8 cellular contexts compared by ENCODE assay signal in the genomic region with DNA sequence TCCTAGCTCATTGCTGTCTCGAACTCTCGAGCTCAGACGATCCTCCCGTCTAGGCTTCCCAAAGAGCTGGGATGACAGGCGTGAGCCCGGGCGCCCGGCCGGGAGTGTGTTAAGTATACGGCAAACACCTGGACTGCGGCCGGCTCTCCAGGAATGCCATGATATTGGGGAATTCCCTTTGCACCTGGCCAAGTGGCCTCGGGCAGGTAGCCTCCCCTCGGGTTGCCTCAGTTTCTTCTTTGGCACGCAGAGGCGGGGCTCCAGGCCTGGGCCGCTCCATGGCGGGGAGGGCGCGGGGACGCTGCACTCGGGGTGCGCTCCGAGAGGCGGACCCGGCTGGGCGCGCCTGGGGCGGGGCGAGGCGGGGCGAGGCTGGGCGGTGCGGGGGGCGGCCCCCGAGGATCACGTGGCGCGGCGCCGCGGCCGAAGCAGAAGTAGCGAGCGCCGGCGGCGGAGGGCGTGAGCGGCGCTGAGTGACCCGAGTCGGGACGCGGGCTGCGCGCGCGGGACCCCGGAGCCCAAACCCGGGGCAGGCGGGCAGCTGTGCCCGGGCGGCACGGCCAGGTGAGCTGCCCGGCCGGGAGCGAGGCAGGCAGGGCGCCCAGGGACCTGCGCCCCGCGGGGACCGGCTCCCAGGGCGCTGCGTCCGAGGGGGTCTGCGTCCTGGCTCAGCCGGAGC. TPM values are rescaled to one million over a fixed set of nuclear protein-coding genes. Genes with fewer than 3 reads are reported as not detected.
A peak's percentile ranks its signal among the peaks of the same experiment; 100 is the strongest.
DNase-seq lines count a peak whose midpoint lies in the region; ATAC-seq, FAIRE-seq and TF ChIP-seq lines count a peak whose summit lies in the region.

Gene PLCG2, plus strand, starts transcription at position 431 of the 679 bp plus-strand sequence. CDS start 6,699 bp downstream, outside the sequence.

- peaks cover 48% of the 10 kb centered on the region for H3K79me2 ChIP-seq in GM12878 (ENCODE audit: control insufficient read depth, insufficient read depth, low read length)

- H4K20me1 ChIP-seq in GM12878 (ENCODE audit: control insufficient read depth, insufficient read depth), result peaks cover 4% of the 10 kb centered on the region; the same call in 1 of the 2 replicates

- TF ChIP-seq POLR2A in GM12878 (IDR thresholded peaks at IDR 0.05; ENCODE audit: low read depth, low read length), result peak; percentile 83

- H3K4me1 ChIP-seq in GM12878 (ENCODE audit: control insufficient read depth, insufficient read depth, low read length), result peaks cover 28% of the 10 kb centered on the region

- RAD21 ChIA-PET in GM12878 (lab: Charles Lee; ENCODE audit: unreplicated experiment), result interaction anchor here (0.7 to 9.5 kb wide), 17 partner anchors 8 to 96 kb away, joined by 3 to 74 read pairs (median 6); no protein-coding TSS in a partner anchor

- no peak for TF ChIP-seq RAD21 in GM12878 (IDR thresholded peaks at IDR 0.05; ENCODE audit: insufficient read depth, low read depth, low read length)

- POLR2A ChIA-PET in GM12878 (lab: Charles Lee), result interaction anchor here (0.6 to 5.5 kb wide), 13 partner anchors 26 to 96 kb away, joined by 3 to 46 read pairs (median 4); no protein-coding TSS in a partner anchor

- peak within 1 kb of the TSS; percentile 95 to 99 (median 98) for H3K4me3 Mint-ChIP-seq in IgD-negative memory B cell

- peaks cover 2% of the 10 kb centered on the region for H3K36me3 Mint-ChIP-seq in IgD-negative memory B cell

- WGBS in GM12878 (ENCODE audit: insufficient coverage, insufficient replicate concordance, low lambda C conversion rate, missing lambda C conversion rate), result 1% methylated on average over 61 of the region's 78 CpGs

- ATAC-seq in GM21619 (IDR thresholded peaks at IDR 0.05; ENCODE audit: unreplicated experiment) (peak; percentile 79), GM12878 (peak; percentile 83)

- H2AFZ ChIP-seq in GM12878 (ENCODE audit: control insufficient read depth, low read depth, low read length), result peak within 1 kb of the TSS; percentile 91

- no peak for DNase-seq in G401 (ENCODE audit: low spot score)
- DNase-seq in T-helper 22 cell (ENCODE audit: low read depth), result peak; percentile 44
- no peak for DNase-seq in GM12878 (ENCODE audit: low read depth, low spot score)
- DNase-seq in iPS-NIHi7 (ENCODE audit: extremely low spot score), result peak; percentile 90
- DNase-seq in stimulated activated CD4-positive, alpha-beta T cell treated with anti-CD3 and anti-CD28 coated beads, Interleukin-12 subunit alpha, Interleukin-12 subunit beta, amount 100 ng/mL, for 48 hours (ENCODE audit: low read depth in 2 of 3, low spot score in 1 of 3), result peak; percentile 15 to 67 (median 60)
- no peak for DNase-seq in cerebellar cortex (ENCODE audit: low spot score)

- peak within 1 kb of the TSS; percentile 99 for H3K4me3 ChIP-seq in GM12878

- H3K27me3 Mint-ChIP-seq in IgD-negative memory B cell, result no peaks in the 10 kb centered on the region

- SMC1A ChIA-PET in GM12878 (lab: Charles Lee; ENCODE audit: uncharacterized antibody, unreplicated experiment), result interaction anchor here (0.8 to 6.6 kb wide), 17 partner anchors 8 to 95 kb away, joined by 3 to 65 read pairs (median 7); no protein-coding TSS in a partner anchor

- H3K36me3 ChIP-seq in GM12878 (ENCODE audit: control insufficient read depth in 2 of 2, insufficient read depth in 2 of 2, low read length in 1 of 2), result 0 out of 4 replicates have a peak, but pooled peaks cover 0 to 2% of the 10 kb centered on the region in 2 experiments

- peaks cover 50 to 58% (median 56%) of the 10 kb centered on the region in 3 donors for H3K4me1 Mint-ChIP-seq in IgD-negative memory B cell

- peak within 1 kb of the TSS; percentile 91 to 96 (median 96) for H3K27ac Mint-ChIP-seq in IgD-negative memory B cell

- peak within 1 kb of the TSS; percentile 86 for H3K27ac ChIP-seq in GM12878 (ENCODE audit: control insufficient read depth, insufficient read depth)

- CTCF ChIA-PET in GM12878 (lab: Yijun Ruan, JAX), result interaction anchor here (0.6 to 4.1 kb wide), 10 partner anchors 8 to 95 kb away, joined by 3 to 27 read pairs (median 4); no protein-coding TSS in a partner anchor

- H3K9me3 ChIP-seq in GM12878 (replicated peaks; ENCODE audit: control insufficient read depth, insufficient read depth, low read length), result no peaks in the 10 kb centered on the region

- no peaks in the 10 kb centered on the region for H3K27me3 ChIP-seq in GM12878 (replicated peaks in 1 of 2; ENCODE audit: control insufficient read depth in 2 of 2, insufficient read depth in 2 of 2, low read length in 1 of 2)

- peak within 1 kb of the TSS; percentile 100 for H3K4me2 ChIP-seq in GM12878 (ENCODE audit: control insufficient read depth, insufficient read depth)

- intact Hi-C loops in GM12878 (cut with micrococcal nuclease; ENCODE audit: unreplicated experiment), result no loop called here

- H3K9ac ChIP-seq in GM12878 (ENCODE audit: control insufficient read depth, insufficient read depth, low read length), result peak within 1 kb of the TSS; percentile 72

- no TSS peak for BruUV-seq in GM12878 (replicated peaks; lab: Mats Ljungman, UMichigan)

- no peak for TF ChIP-seq EP300 in GM12878 (IDR thresholded peaks at IDR 0.05; ENCODE audit: borderline replicate concordance in 1 of 2, control insufficient read depth in 1 of 2, low read depth in 2 of 2, low read length in 2 of 2)

- no peak for FAIRE-seq in GM12878 (lab: Jason Lieb, UNC)

- no peak for TF ChIP-seq CTCF in GM12878 (IDR thresholded peaks at IDR 0.05 in 2 of 3, conservative IDR thresholded peaks at IDR 0.05 in 1 of 3; ENCODE audit: control insufficient read depth in 2 of 3, extremely low read depth in 1 of 3, insufficient read depth in 1 of 3, low read depth in 3 of 3, low read length in 3 of 3)

- in situ Hi-C loops in G401 (cut with HindIII; ENCODE audit: low sequenced_read_pairs) (no loop called here), GM12878 (cut with MboI) (no loop called here)

- H3K9me3 Mint-ChIP-seq in IgD-negative memory B cell, result no peaks in the 10 kb centered on the region

TF ChIP-seq in GM12878, 131 proteins besides CTCF, POLR2A, EP300 and RAD21 (continues in another document):
- no peak for TF ChIP-seq GABPA (IDR thresholded peaks at IDR 0.05; ENCODE audit: low read depth)
- TF ChIP-seq JUNB (IDR thresholded peaks at IDR 0.05), result no peak
- TF ChIP-seq TAF1 (IDR thresholded peaks at IDR 0.05; ENCODE audit: borderline replicate concordance, low read depth, low read length), result peak; percentile 54; the same call in 1 of the 2 replicates
- 0 out of 3 replicates have a peak, but pooled peaks have one; percentile 33 for TF ChIP-seq POU2F2 (IDR thresholded peaks at IDR 0.05; ENCODE audit: borderline replicate concordance, low read depth, low read length)
- peak; percentile 71; the same call in 1 of the 2 replicates for TF ChIP-seq SMARCA5 (IDR thresholded peaks at IDR 0.05)
- 0 out of 2 replicates have a peak, but pooled peaks have one; percentile 34 for TF ChIP-seq RB1 (IDR thresholded peaks at IDR 0.05; ENCODE audit: borderline replicate concordance)
- no peak for TF ChIP-seq NBN (IDR thresholded peaks at IDR 0.05)
- no peak for TF ChIP-seq KDM1A (IDR thresholded peaks at IDR 0.05; ENCODE audit: borderline replicate concordance)
- 0 out of 2 replicates have a peak, but pooled peaks have one; percentile 27 for TF ChIP-seq ASH2L (IDR thresholded peaks at IDR 0.05; ENCODE audit: borderline replicate concordance, low read depth)
- no peak for TF ChIP-seq MLLT1 (IDR thresholded peaks at IDR 0.05)
- TF ChIP-seq STAT1 (conservative IDR thresholded peaks at IDR 0.05), result no peak
- no peak for TF ChIP-seq HDAC2 (IDR thresholded peaks at IDR 0.05)
- peak; percentile 14 to 86; a peak in 2 of 4 replicates for TF ChIP-seq BHLHE40 (IDR thresholded peaks at IDR 0.05; ENCODE audit: borderline replicate concordance in 1 of 2, low read depth in 2 of 2, low read length in 1 of 2)
- peak; percentile 70 for TF ChIP-seq BACH1 (IDR thresholded peaks at IDR 0.05; ENCODE audit: borderline replicate concordance)
- TF ChIP-seq RAD51 (IDR thresholded peaks at IDR 0.05), result no peak
- TF ChIP-seq MEF2B (IDR thresholded peaks at IDR 0.05; ENCODE audit: partially characterized antibody, poor library complexity, severe bottlenecking), result no peak
- TF ChIP-seq TBL1XR1 (IDR thresholded peaks at IDR 0.05; ENCODE audit: low read depth, low read length), result no peak

RNA-seq across cellular contexts. Expression of gene PLCG2, which starts in this region (rescaled TPM):
- total RNA-seq in G401 (2014; rRNA removed; shearing (Covaris generic)), result 34.8 and 42.4 TPM in 2 replicates
- 123 TPM for polyA plus RNA-seq in IgD-negative memory B cell
- 718 and 719 TPM in 2 replicates for total RNA-seq in GM12878 (2013; cell fraction: nucleolus; rRNA removed)
- total RNA-seq in GM12878 (2014; rRNA removed), result 131 and 138 TPM in 2 replicates
- 137 and 139 TPM in 2 replicates for total RNA-seq in GM12878 (2014; rRNA removed; fragmentation: Illumina TruSeq; extraction: Trizol)
- 243 and 256 TPM in 2 replicates for total RNA-seq in GM12878 (2021)
- 62.1 TPM for polyA plus RNA-seq in GM12878 (2011; ENCODE audit: low read depth)
- 245 and 253 TPM in 2 replicates for polyA plus RNA-seq in GM12878 (2011; rRNA removed)
- polyA plus RNA-seq in GM12878 (2011; cell fraction: cytosol; rRNA removed), result 204 and 222 TPM in 2 replicates
- polyA plus RNA-seq in GM12878 (2011; cell fraction: nucleus; rRNA removed), result 783 and 874 TPM in 2 replicates
- polyA plus RNA-seq in GM12878 (2012), result 112 and 157 TPM in 2 replicates
- polyA plus RNA-seq in GM12878 (2014; fragmentation: Illumina TruSeq; extraction: Trizol), result 151 and 159 TPM in 2 replicates
- polyA plus RNA-seq in GM12878 (2014; fragmentation: Nextera tagmentation; extraction: Ambion mirVana), result 10 to 100 TPM; 47.6 to 53.9 TPM
- 148 and 152 TPM in 2 replicates for polyA plus RNA-seq in GM12878 (2014; rRNA removed)
- polyA plus RNA-seq in GM12878 (2016; fragmentation: Nextera tagmentation; extraction: Ambion mirVana), result 100 to 1,000 TPM; 156 to 168 TPM
- 502 and 650 TPM in 2 replicates for polyA minus RNA-seq in GM12878 (2011; rRNA and poly(A)+ RNA removed)
- polyA minus RNA-seq in GM12878 (2011; cell fraction: cytosol; rRNA and poly(A)+ RNA removed), result 202 and 205 TPM in 2 replicates
- 448 and 681 TPM in 2 replicates for polyA minus RNA-seq in GM12878 (2011; cell fraction: nucleus; rRNA and poly(A)+ RNA removed)

Comparison
In these comparisons a context has a peak if more than half of its experiments do, and no peak if none do; other contexts are left out.
1. DNase-seq: peak in T-helper 22 cell (single experiment), iPS-NIHi7 (single experiment) and stimulated activated CD4-positive, alpha-beta T cell treated with anti-CD3 and anti-CD28 coated beads, Interleukin-12 subunit alpha, Interleukin-12 subunit beta, amount 100 ng/mL, for 48 hours (3 of 3); none in G401 (single experiment), GM12878 (single experiment) and cerebellar cortex (single experiment).